1 cellular context compared by ENCODE assay signal in genomic region chr22:39309364-39309861, GRCh38.
TF ChIP-seq lines count a peak whose summit lies in the region.

No MANE protein-coding gene starts in this region.

TF ChIP-seq in SK-N-SH, 30 proteins besides CTCF, POLR2A, EP300 and RAD21 (continued from another document):
- TF ChIP-seq ZBTB33 (IDR thresholded peaks at IDR 0.05; ENCODE audit: borderline replicate concordance, low read depth): no peak
- no peak for TF ChIP-seq MEF2A (IDR thresholded peaks at IDR 0.05; ENCODE audit: borderline replicate concordance, low read depth)
- TF ChIP-seq SMC3 (IDR thresholded peaks at IDR 0.05; ENCODE audit: low read depth, low read length): no peak
- TF ChIP-seq, protein P1, sequence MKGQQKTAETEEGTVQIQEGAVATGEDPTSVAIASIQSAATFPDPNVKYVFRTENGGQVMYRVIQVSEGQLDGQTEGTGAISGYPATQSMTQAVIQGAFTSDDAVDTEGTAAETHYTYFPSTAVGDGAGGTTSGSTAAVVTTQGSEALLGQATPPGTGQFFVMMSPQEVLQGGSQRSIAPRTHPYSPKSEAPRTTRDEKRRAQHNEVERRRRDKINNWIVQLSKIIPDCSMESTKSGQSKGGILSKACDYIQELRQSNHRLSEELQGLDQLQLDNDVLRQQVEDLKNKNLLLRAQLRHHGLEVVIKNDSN (IDR thresholded peaks at IDR 0.05; ENCODE audit: borderline replicate concordance, low read depth): no peak
- no peak for TF ChIP-seq JUND (IDR thresholded peaks at IDR 0.05)
- TF ChIP-seq GATA2 (CRISPR knock-in tag; IDR thresholded peaks at IDR 0.05): no peak
- TF ChIP-seq YY1 (IDR thresholded peaks at IDR 0.05; ENCODE audit: low read depth): no peak
- no peak for TF ChIP-seq USF2 (IDR thresholded peaks at IDR 0.05; ENCODE audit: borderline replicate concordance, low read depth, low read length)
- no peak for TF ChIP-seq FOSL2 (IDR thresholded peaks at IDR 0.05; ENCODE audit: borderline replicate concordance, low read depth)
- no peak for TF ChIP-seq TEAD4 (IDR thresholded peaks at IDR 0.05; ENCODE audit: borderline replicate concordance, insufficient read depth)
- no peak for TF ChIP-seq NFIC (IDR thresholded peaks at IDR 0.05; ENCODE audit: borderline replicate concordance)
